Comparison of ENCODE assay signal across 20 cellular contexts in the genomic region with DNA sequence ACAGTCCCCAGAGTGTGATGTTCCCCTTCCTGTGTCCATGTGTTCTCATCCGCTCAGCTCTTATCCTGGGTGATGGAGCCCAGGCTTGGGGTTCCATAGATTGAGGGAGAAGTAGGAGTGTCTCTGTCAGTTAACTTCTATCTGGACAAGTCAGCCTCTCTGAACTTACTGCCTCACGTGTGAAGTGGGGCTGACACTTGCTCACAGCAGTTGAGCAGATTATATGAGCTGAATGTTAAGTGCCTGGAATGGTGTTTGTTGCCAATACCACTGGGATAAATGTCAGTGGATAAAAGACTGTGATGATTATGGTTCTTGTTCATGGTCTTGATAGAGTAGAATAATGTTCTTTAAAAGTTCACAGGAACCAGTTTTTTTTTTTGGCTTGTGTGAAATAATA. TPM values are rescaled to one million over a fixed set of nuclear protein-coding genes. Genes with fewer than 3 reads are reported as not detected.
DNase-seq lines count a peak whose midpoint lies in the region; ATAC-seq and TF ChIP-seq lines count a peak whose summit lies in the region.
"Had no signal": no experiment of that assay in that cellular context is flagged by ENCODE, and none has a peak within 500 bp of the region (broad histone marks: within the 10 kb centered on the region; RNA-seq: fewer than 3 reads in every experiment).

No MANE protein-coding gene starts in this region.

- no peak for TF ChIP-seq CTCF in CD4-positive, alpha-beta T cell (IDR thresholded peaks at IDR 0.05)
- no peak for TF ChIP-seq CTCF in Calu3 (IDR thresholded peaks at IDR 0.05; ENCODE audit: unreplicated experiment)

- no peak overlapping the region for H3K27ac ChIP-seq in CD4-positive, alpha-beta T cell (ENCODE audit: low read depth, low read length)
- H3K27ac ChIP-seq: PC-9 had no signal

- peaks cover 19% of the 10 kb centered on the region for H3K36me3 Mint-ChIP-seq in activated naive CD4-positive, alpha-beta T cell treated with anti-CD3 and anti-CD28 coated beads, Interleukin-2, amount 50 U/mL, for 24 hours
- H3K36me3 Mint-ChIP-seq in CD4-positive, alpha-beta T cell (ENCODE audit: low read depth) = peaks cover 98% of the 10 kb centered on the region
- peaks cover 75% of the 10 kb centered on the region for H3K36me3 Mint-ChIP-seq in Calu3 (ENCODE audit: insufficient read depth, unreplicated experiment)

- CTCF ChIA-PET in CD4-positive, alpha-beta T cell (lab: Charles Lee) = interaction anchor here (0.7 kb wide), 1 partner anchor 17 kb away, joined by 3 read pairs; the partner anchor contains the start of gene EFCAB8
- CTCF ChIA-PET in Calu3 (lab: Charles Lee) = interaction anchor here (1.0 to 1.2 kb wide), 2 partner anchors 45 to 47 kb away, joined by 3 to 5 read pairs; no protein-coding TSS in a partner anchor

- no TSS peak for BruUV-seq in Calu3 (replicated peaks; lab: Mats Ljungman, UMichigan)

- no peaks in the 10 kb centered on the region for H3K9me3 Mint-ChIP-seq in activated naive CD4-positive, alpha-beta T cell treated with anti-CD3 and anti-CD28 coated beads, Interleukin-2, amount 50 U/mL, for 24 hours
- no peaks in the 10 kb centered on the region for H3K9me3 Mint-ChIP-seq in CD4-positive, alpha-beta T cell
- H3K9me3 Mint-ChIP-seq in Calu3 (ENCODE audit: low read depth, unreplicated experiment) = no peaks in the 10 kb centered on the region
- H3K9me3 Mint-ChIP-seq: CD4-positive, alpha-beta memory T cell; GM23338; IgD-negative memory B cell had no signal

- peak overlapping the region; percentile 87 for H3K27ac Mint-ChIP-seq in activated naive CD4-positive, alpha-beta T cell treated with anti-CD3 and anti-CD28 coated beads, Interleukin-2, amount 50 U/mL, for 24 hours
- peak overlapping the region; percentile 87 for H3K27ac Mint-ChIP-seq in CD4-positive, alpha-beta T cell
- H3K27ac Mint-ChIP-seq in Calu3 (ENCODE audit: unreplicated experiment) = peak overlapping the region; percentile 50
- H3K27ac Mint-ChIP-seq: GM23338 had no signal

- H3K9me3 ChIP-seq in CD4-positive, alpha-beta T cell (ENCODE audit: control insufficient read depth, low read length) = no peaks in the 10 kb centered on the region

- DNase-seq in activated naive CD4-positive, alpha-beta T cell (lab: John Stamatoyannopoulos, UW) = no peak
- no peak for DNase-seq in CD4-positive, alpha-beta T cell
- DNase-seq in Calu3 (no peak), left cardiac atrium (no peak), HuH-7 (ENCODE audit: low spot score) (no peak), ureter (ENCODE audit: low spot score) (no peak)
- DNase-seq: ACHN; AML-193; CD4-positive, alpha-beta memory T cell; DMS79 treated with DMSO at 0.1 percent for 48 hours; MM.1S; NCI-H1092 treated with DMSO at 0.1 percent for 48 hours; NCI-H1694; NCI-H510A treated with DMSO at 0.1 percent for 48 hours; PC-9 had no signal

- POLR2A ChIA-PET in CD4-positive, alpha-beta T cell (lab: Charles Lee) = interaction anchor here (0.8 kb wide), 1 partner anchor 12 kb away, joined by 3 read pairs; no protein-coding TSS in a partner anchor

- no peak for ATAC-seq in CD4-positive, alpha-beta T cell (ENCODE audit: poor library complexity)
- peak; percentile 61 to 68 for ATAC-seq in left cardiac atrium
- ATAC-seq: GM23338, HCT116 had no signal

- intact Hi-C loops in CD4-positive, alpha-beta T cell (cut with DNase I, micrococcal nuclease) = no loop called here
- intact Hi-C loops in Calu3 (cut with micrococcal nuclease; ENCODE audit: unreplicated experiment) (no loop called here), left cardiac atrium (cut with DNase I) (no loop called here)

- H3K4me3 Mint-ChIP-seq in activated naive CD4-positive, alpha-beta T cell treated with anti-CD3 and anti-CD28 coated beads, Interleukin-2, amount 50 U/mL, for 24 hours = peak overlapping the region; percentile 57
- H3K4me3 Mint-ChIP-seq in CD4-positive, alpha-beta T cell = no peak overlapping the region
- H3K4me3 Mint-ChIP-seq in Calu3 (ENCODE audit: low read depth, unreplicated experiment) = no peak overlapping the region
- H3K4me3 Mint-ChIP-seq: GM23338, IgD-negative memory B cell had no signal

- peaks cover 56% of the 10 kb centered on the region for H3K4me1 Mint-ChIP-seq in activated naive CD4-positive, alpha-beta T cell treated with anti-CD3 and anti-CD28 coated beads, Interleukin-2, amount 50 U/mL, for 24 hours
- peaks cover 75% of the 10 kb centered on the region for H3K4me1 Mint-ChIP-seq in CD4-positive, alpha-beta T cell (ENCODE audit: low read depth)
- no peaks in the 10 kb centered on the region for H3K4me1 Mint-ChIP-seq in Calu3 (ENCODE audit: low read depth, unreplicated experiment)

- H3K27me3 Mint-ChIP-seq in activated naive CD4-positive, alpha-beta T cell treated with anti-CD3 and anti-CD28 coated beads, Interleukin-2, amount 50 U/mL, for 24 hours = no peaks in the 10 kb centered on the region
- no peaks in the 10 kb centered on the region for H3K27me3 Mint-ChIP-seq in CD4-positive, alpha-beta T cell
- no peaks in the 10 kb centered on the region for H3K27me3 Mint-ChIP-seq in Calu3 (ENCODE audit: unreplicated experiment)
- H3K27me3 Mint-ChIP-seq: CD4-positive, alpha-beta memory T cell; IgD-negative memory B cell had no signal

- no peaks in the 10 kb centered on the region for H3K27me3 ChIP-seq in CD4-positive, alpha-beta T cell (ENCODE audit: control insufficient read depth, insufficient read depth, low read length)

RNA-seq across cellular contexts. Expression of gene EFCAB8, which starts 17.1 kb away (rescaled TPM):
- total RNA-seq in CD4-positive, alpha-beta T cell = 1 to 10 TPM in 1 of 2 experiments, under 1 TPM in 1; 0.81 to 2.5 TPM
- total RNA-seq in Calu3 (2022) (1.1 and 2.5 TPM in 2 replicates), left cardiac atrium (under 1 TPM in 1 of 2 donors, not detected in 1; 0.18 TPM), ureter (1.0 TPM)
- total RNA-seq: HT1080, PC-9 had no signal

RNA-seq across cellular contexts. Expression of gene MAPRE1, which starts 21.9 kb away (rescaled TPM):
- 100 to 1,000 TPM; 130 TPM for total RNA-seq in CD4-positive, alpha-beta T cell
- total RNA-seq in Calu3 (2022) (205 and 211 TPM in 2 replicates), left cardiac atrium (10 to 100 TPM; 76.8 to 93.2 TPM), ureter (117 TPM)
